ENCODE assay signal across 10 cellular contexts in genomic region chr19:38974599-38975213, GRCh38. TPM values are rescaled to one million over a fixed set of nuclear protein-coding genes. Genes with fewer than 3 reads are reported as not detected.
DNase-seq lines count a peak whose midpoint lies in the region; ATAC-seq and TF ChIP-seq lines count a peak whose summit lies in the region.
"Had no signal": no experiment of that assay in that cellular context is flagged by ENCODE, and none has a peak within 500 bp of the region (broad histone marks: within the 10 kb centered on the region; RNA-seq: fewer than 3 reads in every experiment).

No MANE protein-coding gene starts in this region.

- intact Hi-C loops in Right ventricle myocardium superior (cut with DNase I), result no loop called here

- H3K4me3 ChIP-seq in right atrium auricular region, result peak overlapping the region; percentile 52 to 62
- H3K4me3 ChIP-seq in ectodermal cell (ENCODE audit: insufficient read depth, low read depth, low read length), result peak overlapping the region; percentile 69
- peak overlapping the region; percentile 65 to 84 for H3K4me3 ChIP-seq in muscle layer of duodenum (ENCODE audit: low read depth in 1 of 2, low read length in 2 of 2)

- peak; percentile 66 for DNase-seq in right atrium auricular region (ENCODE audit: low spot score)
- DNase-seq in Right ventricle myocardium superior, result no peak
- DNase-seq in kidney glomerular epithelial cell (lab: John Stamatoyannopoulos, UW), result no peak
- DNase-seq in activated effector memory CD4-positive, alpha-beta T cell treated with Interleukin-2 at 50 U/mL for 16 hours, result no peak
- no peak for DNase-seq in HT-29 (ENCODE audit: low spot score)
- DNase-seq: activated B cell treated with CpG ODN at 0.5 μM for 24 hours, NCI-H1048 had no signal

- 40 to 43% methylated on average over 17 of the region's 19 CpGs for WGBS in ectodermal cell, 2 experiments

- H3K4me1 ChIP-seq in right atrium auricular region, result peaks cover 0 to 21% of the 10 kb centered on the region in 2 donors
- H3K4me1 ChIP-seq in ectodermal cell (ENCODE audit: control insufficient read depth, insufficient read depth, low read length), result peaks cover 4% of the 10 kb centered on the region
- peaks cover 0 to 9% of the 10 kb centered on the region in 2 donors for H3K4me1 ChIP-seq in muscle layer of duodenum (ENCODE audit: control insufficient read depth in 1 of 2, insufficient read depth in 2 of 2, low read length in 2 of 2)

- no peak for TF ChIP-seq CTCF in right atrium auricular region (IDR thresholded peaks at IDR 0.05)

- H3K36me3 ChIP-seq in right atrium auricular region (no peaks in the 10 kb centered on the region), ectodermal cell (ENCODE audit: control insufficient read depth, insufficient read depth, low read length) (no peaks in the 10 kb centered on the region), muscle layer of duodenum (ENCODE audit: control insufficient read depth in 1 of 2, insufficient read depth in 2 of 2, low read length in 2 of 2) (no peaks in the 10 kb centered on the region)

- H3K27me3 ChIP-seq in right atrium auricular region (no peaks in the 10 kb centered on the region), ectodermal cell (ENCODE audit: control insufficient read depth, insufficient read depth, low read length, poor library complexity, severe bottlenecking) (no peaks in the 10 kb centered on the region), muscle layer of duodenum (ENCODE audit: low read depth, low read length) (peaks cover 6% of the 10 kb centered on the region)

- ATAC-seq in Right ventricle myocardium superior (ENCODE audit: poor library complexity) (no peak), GM21619 (IDR thresholded peaks at IDR 0.05; ENCODE audit: unreplicated experiment) (no peak)

- peak overlapping the region; percentile 79 to 90 for H3K27ac ChIP-seq in right atrium auricular region
- H3K27ac ChIP-seq in ectodermal cell (ENCODE audit: insufficient read depth, low read depth, low read length, poor library complexity, severe bottlenecking), result no peak overlapping the region
- H3K27ac ChIP-seq in muscle layer of duodenum (ENCODE audit: low read length), result peak overlapping the region; percentile 75

- H3K9me3 ChIP-seq in right atrium auricular region, result no peaks in the 10 kb centered on the region
- no peaks in the 10 kb centered on the region for H3K9me3 ChIP-seq in ectodermal cell (ENCODE audit: control insufficient read depth, low read length)
- no peaks in the 10 kb centered on the region for H3K9me3 ChIP-seq in muscle layer of duodenum (ENCODE audit: control insufficient read depth in 1 of 2, low read length in 2 of 2)

RNA-seq across cellular contexts. Expression of gene FBXO17, which starts 0.8 kb away (rescaled TPM):
- total RNA-seq in right atrium auricular region, result 10 to 100 TPM in 1 of 2 donors, 1 to 10 TPM in 1; 5.7 to 13.1 TPM
- total RNA-seq in Right ventricle myocardium superior, result 1.7 TPM
- polyA plus RNA-seq in ectodermal cell (2013, experiment 1 of 4), result 24.4 TPM
- 20.8 TPM for polyA plus RNA-seq in ectodermal cell (2013, experiment 2 of 4)
- polyA plus RNA-seq in ectodermal cell (2013, experiment 3 of 4), result 18.0 TPM
- polyA plus RNA-seq in ectodermal cell (2013, experiment 4 of 4), result 19.4 TPM
- not detected in 2 replicates for total RNA-seq in HT-29 (2014; rRNA removed; shearing (Covaris generic))
- total RNA-seq: activated B cell treated with CpG ODN at 0.5 μM for 24 hours had no signal

RNA-seq across cellular contexts. Expression of gene MRPS12, which starts 44.0 kb away (rescaled TPM):
- total RNA-seq in right atrium auricular region (10 to 100 TPM; 39.5 to 58.7 TPM), Right ventricle myocardium superior (74.3 TPM)
- polyA plus RNA-seq in ectodermal cell (2013, experiment 1 of 4), result 33.1 TPM
- polyA plus RNA-seq in ectodermal cell (2013, experiment 2 of 4), result 36.5 TPM
- polyA plus RNA-seq in ectodermal cell (2013, experiment 3 of 4), result 34.0 TPM
- polyA plus RNA-seq in ectodermal cell (2013, experiment 4 of 4), result 36.8 TPM
- 350 and 367 TPM in 2 replicates for total RNA-seq in HT-29 (2014; rRNA removed; shearing (Covaris generic))

RNA-seq across cellular contexts. Expression of gene SARS2, which starts 44.1 kb away (rescaled TPM):
- total RNA-seq in right atrium auricular region, result 10 to 100 TPM; 13.7 to 24.3 TPM
- 14.5 TPM for total RNA-seq in Right ventricle myocardium superior
- polyA plus RNA-seq in ectodermal cell (2013, experiment 1 of 4), result 87.4 TPM
- polyA plus RNA-seq in ectodermal cell (2013, experiment 2 of 4), result 71.8 TPM
- 59.0 TPM for polyA plus RNA-seq in ectodermal cell (2013, experiment 3 of 4)
- polyA plus RNA-seq in ectodermal cell (2013, experiment 4 of 4), result 67.4 TPM
- total RNA-seq in HT-29 (2014; rRNA removed; shearing (Covaris generic)), result 100 and 110 TPM in 2 replicates

RNA-seq across cellular contexts. Expression of gene FBXO27, which starts 57.6 kb away (rescaled TPM):
- 1 to 10 TPM; 5.1 to 7.2 TPM for total RNA-seq in right atrium auricular region
- 13.0 TPM for total RNA-seq in Right ventricle myocardium superior
- polyA plus RNA-seq in ectodermal cell (2013, experiment 1 of 4), result 6.1 TPM
- 4.8 TPM for polyA plus RNA-seq in ectodermal cell (2013, experiment 2 of 4)
- 4.0 TPM for polyA plus RNA-seq in ectodermal cell (2013, experiment 3 of 4)
- polyA plus RNA-seq in ectodermal cell (2013, experiment 4 of 4), result 3.3 TPM
- total RNA-seq in HT-29 (2014; rRNA removed; shearing (Covaris generic)), result not detected in 2 replicates
